18 cellular contexts compared by ENCODE assay signal in the genomic region with DNA sequence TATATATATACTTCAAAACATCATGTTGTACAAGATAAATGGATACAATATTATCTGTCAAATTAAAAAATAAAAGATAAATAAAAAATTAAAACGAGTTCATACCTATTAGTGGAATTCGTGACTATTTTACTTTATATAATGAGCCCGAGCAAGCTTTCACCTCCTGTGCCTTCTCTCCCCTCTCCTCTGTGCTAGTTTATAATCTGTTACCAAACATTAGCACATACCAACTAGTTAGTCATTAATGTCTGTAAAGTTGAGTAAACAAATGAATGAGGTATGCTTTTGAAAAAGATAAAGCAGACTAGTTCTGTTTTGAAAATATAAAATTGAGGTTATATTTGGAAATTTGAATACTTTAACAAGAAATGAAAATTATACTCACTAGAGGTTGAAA.
DNase-seq lines count a peak whose midpoint lies in the region; ATAC-seq, FAIRE-seq and TF ChIP-seq lines count a peak whose summit lies in the region.
"Had no signal": no experiment of that assay in that cellular context is flagged by ENCODE, and none has a peak within 500 bp of the region (broad histone marks: within the 10 kb centered on the region; RNA-seq: fewer than 3 reads in every experiment).

No MANE protein-coding gene starts in this region.

- no peak overlapping the region for H3K4me3 Mint-ChIP-seq in nephron
- H3K4me3 Mint-ChIP-seq: B cell; CD4-positive, CD25-positive, alpha-beta regulatory T cell had no signal

- peaks cover 8% of the 10 kb centered on the region for H3K27me3 ChIP-seq in RWPE2 (ENCODE audit: insufficient read depth, poor library complexity, severe bottlenecking)

- H3K27ac ChIP-seq in RWPE2 (ENCODE audit: poor library complexity, severe bottlenecking): no peak overlapping the region
- H3K27ac ChIP-seq: SK-N-MC had no signal

- H3K36me3 ChIP-seq in RWPE2 (ENCODE audit: low read depth) (no peaks in the 10 kb centered on the region), mucosa of descending colon (ENCODE audit: low read depth) (no peaks in the 10 kb centered on the region)
- H3K36me3 ChIP-seq: HAP-1 had no signal

- no peak for TF ChIP-seq CTCF in RWPE2 (IDR thresholded peaks at IDR 0.05; ENCODE audit: poor library complexity, severe bottlenecking)
- no peak for TF ChIP-seq CTCF in nephron (IDR thresholded peaks at IDR 0.05; ENCODE audit: unreplicated experiment in 3 of 3)
- no peak for TF ChIP-seq CTCF in mucosa of descending colon (IDR thresholded peaks at IDR 0.05)

- H3K4me3 ChIP-seq in RWPE2 (ENCODE audit: severe bottlenecking): no peak overlapping the region
- no peak overlapping the region for H3K4me3 ChIP-seq in mucosa of descending colon
- H3K4me3 ChIP-seq: HAP-1, SK-N-MC had no signal

- intact Hi-C loops in mucosa of descending colon (cut with DNase I, micrococcal nuclease): no loop called here

- H3K9me3 ChIP-seq in RWPE2 (ENCODE audit: severe bottlenecking) (no peaks in the 10 kb centered on the region), mucosa of descending colon (no peaks in the 10 kb centered on the region)
- H3K9me3 ChIP-seq: HAP-1 had no signal

- peaks cover 18% of the 10 kb centered on the region for H3K4me1 Mint-ChIP-seq in nephron
- H3K4me1 Mint-ChIP-seq: B cell; CD4-positive, CD25-positive, alpha-beta regulatory T cell had no signal

- H3K4me1 ChIP-seq in RWPE2 (ENCODE audit: insufficient read depth, poor library complexity, severe bottlenecking) (no peaks in the 10 kb centered on the region), mucosa of descending colon (ENCODE audit: low read depth) (no peaks in the 10 kb centered on the region)
- H3K4me1 ChIP-seq: HAP-1 had no signal

- DNase-seq in DMS53 treated with DMSO at 0.1 percent for 48 hours (lab: John Stamatoyannopoulos, UW; ENCODE audit: unreplicated experiment): peak; percentile 18
- no peak for DNase-seq in RWPE2 (ENCODE audit: low spot score)
- no peak for DNase-seq in effector CD8-positive, alpha-beta T cell (lab: John Stamatoyannopoulos, UW)
- DNase-seq in mucosa of descending colon: no peak
- no peak for DNase-seq in NCI-H526 treated with DMSO at 0.1 percent for 48 hours (lab: John Stamatoyannopoulos, UW)
- DNase-seq: CD4-positive, CD25-positive, alpha-beta regulatory T cell; KBM-7; NCI-H1436 treated with DMSO at 0.1 percent for 48 hours; NCI-H2081 treated with DMSO at 0.1 percent for 48 hours; NCI-H510A; NCI-H82; Right ventricle myocardium superior had no signal

- FAIRE-seq in islet of Langerhans (lab: Jason Lieb, UNC): peak; percentile 64

- no peaks in the 10 kb centered on the region for H3K27me3 Mint-ChIP-seq in nephron (ENCODE audit: low read depth)

- peaks cover under 1% of the 10 kb centered on the region for H3K9me3 Mint-ChIP-seq in nephron

- peaks cover under 1% of the 10 kb centered on the region for H3K36me3 Mint-ChIP-seq in nephron (ENCODE audit: low read depth)
- H3K36me3 Mint-ChIP-seq: CD4-positive, CD25-positive, alpha-beta regulatory T cell had no signal

- H3K27ac Mint-ChIP-seq in nephron: peak overlapping the region in 2 of 3 experiments; percentile 38 to 41
- H3K27ac Mint-ChIP-seq: B cell; CD4-positive, CD25-positive, alpha-beta regulatory T cell had no signal

- ATAC-seq in RWPE2 (ENCODE audit: low read depth) (peak; percentile 51; the same call in 2 of the 3 replicates), esophagus mucosa (no peak), mucosa of descending colon (no peak)
